Comparison of ENCODE assay signal across 1 cellular context in the genomic region with DNA sequence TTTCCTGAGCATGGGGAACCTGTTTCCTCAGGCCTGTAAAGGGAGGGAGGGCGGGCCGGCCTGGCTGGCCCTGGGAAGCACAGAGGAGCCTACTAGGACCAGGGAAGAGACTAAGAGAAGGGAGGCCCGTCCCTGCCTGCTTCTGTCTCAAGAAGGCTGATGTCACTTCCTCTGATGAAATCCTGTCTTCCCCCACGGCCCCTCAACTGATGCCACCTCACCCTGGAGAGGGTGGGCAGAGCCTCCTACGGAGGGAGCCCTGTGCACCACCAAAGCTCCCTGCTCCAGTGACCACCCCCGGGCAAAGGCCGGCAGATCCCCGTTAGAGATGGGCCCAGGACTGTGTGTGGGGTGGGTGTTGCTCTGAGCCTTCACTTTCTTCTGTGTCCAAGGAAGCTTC.
TF ChIP-seq lines count a peak whose summit lies in the region.

No MANE protein-coding gene starts in this region.

TF ChIP-seq in A549, 52 proteins besides CTCF, POLR2A, EP300 and RAD21 (continued from another document):
- TF ChIP-seq JUNB (IDR thresholded peaks at IDR 0.05), result no peak
- TF ChIP-seq, protein P1, sequence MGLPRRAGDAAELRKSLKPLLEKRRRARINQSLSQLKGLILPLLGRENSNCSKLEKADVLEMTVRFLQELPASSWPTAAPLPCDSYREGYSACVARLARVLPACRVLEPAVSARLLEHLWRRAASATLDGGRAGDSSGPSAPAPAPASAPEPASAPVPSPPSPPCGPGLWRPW (IDR thresholded peaks at IDR 0.05), result no peak
- TF ChIP-seq JUN (IDR thresholded peaks at IDR 0.05), result no peak
- no peak for TF ChIP-seq ZNF302 (CRISPR knock-in tag; IDR thresholded peaks at IDR 0.05)
- TF ChIP-seq, protein P2, sequence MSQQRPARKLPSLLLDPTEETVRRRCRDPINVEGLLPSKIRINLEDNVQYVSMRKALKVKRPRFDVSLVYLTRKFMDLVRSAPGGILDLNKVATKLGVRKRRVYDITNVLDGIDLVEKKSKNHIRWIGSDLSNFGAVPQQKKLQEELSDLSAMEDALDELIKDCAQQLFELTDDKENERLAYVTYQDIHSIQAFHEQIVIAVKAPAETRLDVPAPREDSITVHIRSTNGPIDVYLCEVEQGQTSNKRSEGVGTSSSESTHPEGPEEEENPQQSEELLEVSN (IDR thresholded peaks at IDR 0.05; ENCODE audit: borderline replicate concordance, low read depth), result no peak
- TF ChIP-seq EHF (CRISPR knock-in tag; IDR thresholded peaks at IDR 0.05), result no peak
- TF ChIP-seq SREBF2 (IDR thresholded peaks at IDR 0.05), result no peak
- no peak for TF ChIP-seq RFX5 (IDR thresholded peaks at IDR 0.05)
- TF ChIP-seq CBX2 (IDR thresholded peaks at IDR 0.05; ENCODE audit: borderline replicate concordance, low read depth), result no peak
- TF ChIP-seq ZC3H11A (IDR thresholded peaks at IDR 0.05), result no peak
- TF ChIP-seq TP53 (CRISPR knock-in tag; IDR thresholded peaks at IDR 0.05), result no peak
- no peak for TF ChIP-seq MYC (IDR thresholded peaks at IDR 0.05; ENCODE audit: borderline replicate concordance, low read length)
- TF ChIP-seq CEBPB (IDR thresholded peaks at IDR 0.05), result no peak
- no peak for TF ChIP-seq POLR2AphosphoS2 (conservative IDR thresholded peaks at IDR 0.05; ENCODE audit: low read length)
- TF ChIP-seq, protein P3, sequence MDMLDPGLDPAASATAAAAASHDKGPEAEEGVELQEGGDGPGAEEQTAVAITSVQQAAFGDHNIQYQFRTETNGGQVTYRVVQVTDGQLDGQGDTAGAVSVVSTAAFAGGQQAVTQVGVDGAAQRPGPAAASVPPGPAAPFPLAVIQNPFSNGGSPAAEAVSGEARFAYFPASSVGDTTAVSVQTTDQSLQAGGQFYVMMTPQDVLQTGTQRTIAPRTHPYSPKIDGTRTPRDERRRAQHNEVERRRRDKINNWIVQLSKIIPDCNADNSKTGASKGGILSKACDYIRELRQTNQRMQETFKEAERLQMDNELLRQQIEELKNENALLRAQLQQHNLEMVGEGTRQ (IDR thresholded peaks at IDR 0.05), result no peak
- TF ChIP-seq, protein P4, sequence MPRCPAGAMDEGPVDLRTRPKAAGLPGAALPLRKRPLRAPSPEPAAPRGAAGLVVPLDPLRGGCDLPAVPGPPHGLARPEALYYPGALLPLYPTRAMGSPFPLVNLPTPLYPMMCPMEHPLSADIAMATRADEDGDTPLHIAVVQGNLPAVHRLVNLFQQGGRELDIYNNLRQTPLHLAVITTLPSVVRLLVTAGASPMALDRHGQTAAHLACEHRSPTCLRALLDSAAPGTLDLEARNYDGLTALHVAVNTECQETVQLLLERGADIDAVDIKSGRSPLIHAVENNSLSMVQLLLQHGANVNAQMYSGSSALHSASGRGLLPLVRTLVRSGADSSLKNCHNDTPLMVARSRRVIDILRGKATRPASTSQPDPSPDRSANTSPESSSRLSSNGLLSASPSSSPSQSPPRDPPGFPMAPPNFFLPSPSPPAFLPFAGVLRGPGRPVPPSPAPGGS (IDR thresholded peaks at IDR 0.05), result no peak
- TF ChIP-seq MAFK (IDR thresholded peaks at IDR 0.05; ENCODE audit: partially characterized antibody), result no peak
